ENCODE assay signal across 16 cellular contexts in genomic region chr2:10150436-10150835, GRCh38.
"Had no signal": no experiment of that assay in that cellular context is flagged by ENCODE, and none has a peak within 500 bp of the region (broad histone marks: within the 10 kb centered on the region; RNA-seq: fewer than 3 reads in every experiment).

No MANE protein-coding gene starts in this region.

- H3K9me3 ChIP-seq: tibial artery had no signal

- H3K27me3 Mint-ChIP-seq: activated CD8-positive, alpha-beta memory T cell treated with anti-CD3 and anti-CD28 coated beads, Interleukin-2, amount 10 ng/mL, durations not matched to agents 7 days and 5 days had no signal

- H3K27ac Mint-ChIP-seq: activated CD8-positive, alpha-beta memory T cell treated with anti-CD3 and anti-CD28 coated beads, Interleukin-2, amount 10 ng/mL, durations not matched to agents 7 days and 5 days; WTC11 had no signal

- H3K9me3 Mint-ChIP-seq: activated naive CD4-positive, alpha-beta T cell treated with anti-CD3 and anti-CD28 coated beads, Interleukin-2, amount 50 U/mL, for 72 hours; WTC11 had no signal

- ATAC-seq: activated CD8-positive, alpha-beta memory T cell treated with anti-CD3 and anti-CD28 coated beads, Interleukin-2, amount 10 ng/mL, durations not matched to agents 7 days and 5 days; activated naive CD4-positive, alpha-beta T cell treated with anti-CD3 and anti-CD28 coated beads, Interleukin-2, amount 50 U/mL, for 72 hours; left lobe of liver; WTC11 had no signal

- H3K4me3 ChIP-seq: dorsolateral prefrontal cortex, lung, tibial artery had no signal

- DNase-seq: activated CD4-positive, alpha-beta T cell treated with anti-CD3 and anti-CD28 coated beads for 48 hours; activated CD8-positive, alpha-beta memory T cell treated with anti-CD3 and anti-CD28 coated beads, Interleukin-2, amount 10 ng/mL, durations not matched to agents 7 days and 5 days; amniotic stem cell; foreskin fibroblast; hippocampal formation; occipital lobe; stimulated activated CD4-positive, alpha-beta T cell treated with anti-CD3 and anti-CD28 coated beads, Interleukin-12 subunit alpha, Interleukin-12 subunit beta, amount 100 ng/mL, for 4 hours; stimulated activated CD4-positive, alpha-beta T cell treated with anti-CD3 and anti-CD28 coated beads, Interleukin-1b, Interleukin-23, amount 100 ng/mL, for 48 hours; stimulated activated CD8-positive, alpha-beta memory T cell treated with anti-CD3 and anti-CD28 coated beads, Interleukin-4, amount 100 ng/mL, for 48 hours; substantia nigra had no signal

- H3K4me1 Mint-ChIP-seq: WTC11 had no signal

- H3K27ac ChIP-seq: dorsolateral prefrontal cortex, tibial artery had no signal

- H3K4me3 Mint-ChIP-seq: activated CD8-positive, alpha-beta memory T cell treated with anti-CD3 and anti-CD28 coated beads, Interleukin-2, amount 10 ng/mL, durations not matched to agents 7 days and 5 days; WTC11 had no signal

- H3K4me1 ChIP-seq: tibial artery had no signal

- H3K27me3 ChIP-seq: dorsolateral prefrontal cortex, tibial artery had no signal

- H3K36me3 ChIP-seq: tibial artery had no signal
